8 cellular contexts compared by ENCODE assay signal in the genomic region with DNA sequence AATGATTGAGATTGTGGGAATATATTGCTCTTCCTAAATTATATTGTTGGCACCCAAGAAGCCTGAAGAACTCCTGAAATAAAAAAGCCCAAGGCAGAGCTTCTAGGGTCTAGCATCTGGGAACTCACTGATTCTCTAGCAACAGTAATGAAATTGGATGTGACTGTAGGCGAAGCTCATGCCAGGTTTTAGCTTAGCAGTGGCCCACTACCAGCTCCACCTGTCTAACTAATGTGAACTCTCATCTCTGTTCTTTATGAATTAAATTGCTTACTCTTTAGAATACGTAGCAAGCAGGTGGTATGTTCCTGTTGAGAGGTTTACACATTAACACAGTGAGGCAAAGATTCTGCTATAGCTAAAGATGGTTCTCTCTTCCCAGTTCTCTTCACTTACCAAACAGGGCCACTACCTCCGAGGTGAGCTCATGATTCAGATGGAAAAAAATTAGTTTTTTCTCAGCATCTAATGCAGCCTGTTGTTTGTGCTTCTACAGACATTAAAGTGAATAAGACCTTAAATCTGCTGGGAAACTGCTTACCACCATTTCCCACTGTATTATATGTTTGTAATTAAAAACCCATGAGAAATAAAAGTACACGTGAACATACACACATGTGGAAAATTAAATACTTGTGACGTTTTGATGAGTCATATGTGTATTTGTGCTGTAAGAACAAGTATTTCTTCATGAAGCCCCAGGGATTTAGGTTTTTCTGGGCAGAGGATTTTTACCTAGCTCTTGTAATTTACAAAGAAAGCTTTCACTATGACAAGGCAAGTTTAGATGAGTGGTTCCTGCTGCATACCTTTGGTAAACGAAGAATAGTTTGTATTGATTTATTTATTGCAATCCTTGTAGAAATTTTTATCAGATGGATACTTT.
DNase-seq lines count a peak whose midpoint lies in the region; ATAC-seq, FAIRE-seq and TF ChIP-seq lines count a peak whose summit lies in the region.
"Had no signal": no experiment of that assay in that cellular context is flagged by ENCODE, and none has a peak within 500 bp of the region (broad histone marks: within the 10 kb centered on the region; RNA-seq: fewer than 3 reads in every experiment).

No MANE protein-coding gene starts in this region.

- no peaks in the 10 kb centered on the region for H3K36me3 ChIP-seq in pancreas

- no peak for TF ChIP-seq CTCF in pancreas (IDR thresholded peaks at IDR 0.05)

- intact Hi-C loops in pancreas (cut with DNase I), result no loop called here
- intact Hi-C loops in cardiac septum (cut with DNase I), result no loop called here
- intact Hi-C loops in activated T-helper 1 cell treated with anti-CD3 and anti-CD28 coated beads, Interleukin-12 subunit alpha, Interleukin-12 subunit beta, Interleukin-2, Interleukin-4 antibody, amounts not matched to agents 30 ng/mL and 10 ng/mL and 1 ng/mL, durations not matched to agents 14 hours and 24 hours and 36 hours (cut with micrococcal nuclease), result no loop called here

- no peaks in the 10 kb centered on the region for H3K9me3 ChIP-seq in pancreas

- ATAC-seq in GM18907 (IDR thresholded peaks at IDR 0.05; ENCODE audit: unreplicated experiment) (peak; percentile 79), HG02763 (IDR thresholded peaks at IDR 0.05; ENCODE audit: unreplicated experiment) (peak; percentile 65), pancreas (peak; percentile 31 to 41 (median 34))
- no peak for ATAC-seq in naive thymus-derived CD8-positive, alpha-beta T cell

- no peak overlapping the region for H3K27ac ChIP-seq in pancreas

- H3K9me3 Mint-ChIP-seq in naive thymus-derived CD8-positive, alpha-beta T cell, result no peaks in the 10 kb centered on the region
- no peaks in the 10 kb centered on the region for H3K9me3 Mint-ChIP-seq in activated T-helper 1 cell treated with anti-CD3 and anti-CD28 coated beads, Interleukin-12 subunit alpha, Interleukin-12 subunit beta, Interleukin-2, Interleukin-4 antibody, amounts not matched to agents 30 ng/mL and 10 ng/mL and 1 ng/mL, durations not matched to agents 14 hours and 24 hours and 36 hours

- H3K4me3 ChIP-seq in pancreas, result no peak overlapping the region

- peaks cover 0 to 68% (median 37%) of the 10 kb centered on the region in 3 donors for H3K36me3 Mint-ChIP-seq in naive thymus-derived CD8-positive, alpha-beta T cell
- peaks cover 9% of the 10 kb centered on the region for H3K36me3 Mint-ChIP-seq in activated T-helper 1 cell treated with anti-CD3 and anti-CD28 coated beads, Interleukin-12 subunit alpha, Interleukin-12 subunit beta, Interleukin-2, Interleukin-4 antibody, amounts not matched to agents 30 ng/mL and 10 ng/mL and 1 ng/mL, durations not matched to agents 14 hours and 24 hours and 36 hours (ENCODE audit: low read depth)

- H3K4me3 Mint-ChIP-seq in naive thymus-derived CD8-positive, alpha-beta T cell, result no peak overlapping the region
- no peak overlapping the region for H3K4me3 Mint-ChIP-seq in activated T-helper 1 cell treated with anti-CD3 and anti-CD28 coated beads, Interleukin-12 subunit alpha, Interleukin-12 subunit beta, Interleukin-2, Interleukin-4 antibody, amounts not matched to agents 30 ng/mL and 10 ng/mL and 1 ng/mL, durations not matched to agents 14 hours and 24 hours and 36 hours

- peaks cover 0 to 16% (median 7%) of the 10 kb centered on the region in 3 donors for H3K4me1 ChIP-seq in pancreas

- peaks cover 14 to 34% (median 28%) of the 10 kb centered on the region in 4 donors for H3K4me1 Mint-ChIP-seq in naive thymus-derived CD8-positive, alpha-beta T cell
- H3K4me1 Mint-ChIP-seq in activated T-helper 1 cell treated with anti-CD3 and anti-CD28 coated beads, Interleukin-12 subunit alpha, Interleukin-12 subunit beta, Interleukin-2, Interleukin-4 antibody, amounts not matched to agents 30 ng/mL and 10 ng/mL and 1 ng/mL, durations not matched to agents 14 hours and 24 hours and 36 hours (ENCODE audit: low read depth), result peaks cover 20% of the 10 kb centered on the region

- H3K27ac Mint-ChIP-seq in naive thymus-derived CD8-positive, alpha-beta T cell, result no peak overlapping the region
- no peak overlapping the region for H3K27ac Mint-ChIP-seq in activated T-helper 1 cell treated with anti-CD3 and anti-CD28 coated beads, Interleukin-12 subunit alpha, Interleukin-12 subunit beta, Interleukin-2, Interleukin-4 antibody, amounts not matched to agents 30 ng/mL and 10 ng/mL and 1 ng/mL, durations not matched to agents 14 hours and 24 hours and 36 hours

- FAIRE-seq in pancreas (lab: Jason Lieb, UNC), result no peak

- no peaks in the 10 kb centered on the region for H3K27me3 ChIP-seq in pancreas

- H3K27me3 Mint-ChIP-seq in naive thymus-derived CD8-positive, alpha-beta T cell, result no peaks in the 10 kb centered on the region
- H3K27me3 Mint-ChIP-seq in activated T-helper 1 cell treated with anti-CD3 and anti-CD28 coated beads, Interleukin-12 subunit alpha, Interleukin-12 subunit beta, Interleukin-2, Interleukin-4 antibody, amounts not matched to agents 30 ng/mL and 10 ng/mL and 1 ng/mL, durations not matched to agents 14 hours and 24 hours and 36 hours (ENCODE audit: insufficient read depth), result no peaks in the 10 kb centered on the region

- POLR2A ChIA-PET in naive thymus-derived CD8-positive, alpha-beta T cell (lab: Charles Lee), result no interaction called here

- WGBS in pancreas, 2 donors, result 54 to 56% methylated on average over 6 of the region's 6 CpGs

- DNase-seq in NCI-H1436 treated with DMSO at 0.1 percent for 48 hours (lab: John Stamatoyannopoulos, UW) (peak; percentile 53), pancreas (no peak), cardiac septum (ENCODE audit: low spot score) (no peak)
- DNase-seq in naive thymus-derived CD8-positive, alpha-beta T cell, result no peak
- no peak for DNase-seq in activated T-helper 1 cell treated with anti-CD3 and anti-CD28 coated beads, Interleukin-12 subunit alpha, Interleukin-12 subunit beta, Interleukin-2, Interleukin-4 antibody, amounts not matched to agents 30 ng/mL and 10 ng/mL and 1 ng/mL, durations not matched to agents 14 hours and 24 hours and 36 hours (ENCODE audit: low spot score)
- DNase-seq: retina had no signal

Comparison
In these comparisons a context has a peak if more than half of its experiments do, and no peak if none do; other contexts are left out.
1. ATAC-seq: peak in GM18907 (single experiment), HG02763 (single experiment) and pancreas (4 of 4); none in naive thymus-derived CD8-positive, alpha-beta T cell (0 of 2).